Comparison of ENCODE assay signal across 9 cellular contexts in genomic region chr3:183895296-183895695, GRCh38. TPM values are rescaled to one million over a fixed set of nuclear protein-coding genes. Genes with fewer than 3 reads are reported as not detected.
DNase-seq lines count a peak whose midpoint lies in the region; ATAC-seq and TF ChIP-seq lines count a peak whose summit lies in the region.
"Had no signal": no experiment of that assay in that cellular context is flagged by ENCODE, and none has a peak within 500 bp of the region (broad histone marks: within the 10 kb centered on the region; RNA-seq: fewer than 3 reads in every experiment).

No MANE protein-coding gene starts in this region.

- no peaks in the 10 kb centered on the region for H3K36me3 Mint-ChIP-seq in osteocyte (ENCODE audit: unreplicated experiment)

- DNase-seq in COLO829 (ENCODE audit: low spot score), result peak; percentile 94
- peak; percentile 51 for DNase-seq in NCI-H2196 (lab: John Stamatoyannopoulos, UW; ENCODE audit: unreplicated experiment)
- peak; percentile 32 for DNase-seq in activated CD4-positive, alpha-beta T cell treated with anti-CD3 and anti-CD28 coated beads for 48 hours
- DNase-seq in fibroblast of villous mesenchyme (ENCODE audit: low read depth), result peak; percentile 69
- DNase-seq in osteocyte (ENCODE audit: extremely low spot score, unreplicated experiment), result no peak

- no peaks in the 10 kb centered on the region for H3K4me1 Mint-ChIP-seq in osteocyte (ENCODE audit: unreplicated experiment)

- ATAC-seq in GM21526 (IDR thresholded peaks at IDR 0.05; ENCODE audit: low FRiP score, unreplicated experiment) (peak; percentile 58), GM19324 (IDR thresholded peaks at IDR 0.05; ENCODE audit: low FRiP score, unreplicated experiment) (no peak), GM18517 (IDR thresholded peaks at IDR 0.05; ENCODE audit: unreplicated experiment) (no peak)

- H3K4me3 ChIP-seq in fibroblast of villous mesenchyme (ENCODE audit: low read depth, low read length), result no peak overlapping the region

- H3K27me3 Mint-ChIP-seq in osteocyte (ENCODE audit: unreplicated experiment), result peaks cover 28% of the 10 kb centered on the region

- H3K9me3 Mint-ChIP-seq in osteocyte (ENCODE audit: unreplicated experiment), result no peaks in the 10 kb centered on the region
- H3K9me3 Mint-ChIP-seq: T-helper 1 cell treated with Interleukin-12 subunit alpha and Interleukin-12 subunit beta and Interleukin-4 antibody, amounts not matched to agents 30 μg/mL and 1 μg/mL, for 36 hours had no signal

- TF ChIP-seq CTCF in fibroblast of villous mesenchyme (IDR thresholded peaks at IDR 0.05; ENCODE audit: insufficient read depth, low read depth, low read length) (peak; percentile 90), osteocyte (IDR thresholded peaks at IDR 0.05) (peak; percentile 84)

- no peak overlapping the region for H3K27ac Mint-ChIP-seq in osteocyte (ENCODE audit: unreplicated experiment)
- H3K27ac Mint-ChIP-seq: T-helper 1 cell treated with Interleukin-12 subunit alpha and Interleukin-12 subunit beta and Interleukin-4 antibody, amounts not matched to agents 30 μg/mL and 1 μg/mL, for 36 hours had no signal

- H3K4me3 Mint-ChIP-seq in osteocyte (ENCODE audit: unreplicated experiment), result no peak overlapping the region
- H3K4me3 Mint-ChIP-seq: T-helper 1 cell treated with Interleukin-12 subunit alpha and Interleukin-12 subunit beta and Interleukin-4 antibody, amounts not matched to agents 30 μg/mL and 1 μg/mL, for 36 hours had no signal

RNA-seq across cellular contexts. Expression of gene PARL, which starts 10.6 kb away (rescaled TPM):
- total RNA-seq in fibroblast of villous mesenchyme (31.5 and 34.5 TPM in 2 replicates), osteocyte (45.5 and 52.3 TPM in 2 replicates)
